ENCODE assay signal across 17 cellular contexts in the genomic region with DNA sequence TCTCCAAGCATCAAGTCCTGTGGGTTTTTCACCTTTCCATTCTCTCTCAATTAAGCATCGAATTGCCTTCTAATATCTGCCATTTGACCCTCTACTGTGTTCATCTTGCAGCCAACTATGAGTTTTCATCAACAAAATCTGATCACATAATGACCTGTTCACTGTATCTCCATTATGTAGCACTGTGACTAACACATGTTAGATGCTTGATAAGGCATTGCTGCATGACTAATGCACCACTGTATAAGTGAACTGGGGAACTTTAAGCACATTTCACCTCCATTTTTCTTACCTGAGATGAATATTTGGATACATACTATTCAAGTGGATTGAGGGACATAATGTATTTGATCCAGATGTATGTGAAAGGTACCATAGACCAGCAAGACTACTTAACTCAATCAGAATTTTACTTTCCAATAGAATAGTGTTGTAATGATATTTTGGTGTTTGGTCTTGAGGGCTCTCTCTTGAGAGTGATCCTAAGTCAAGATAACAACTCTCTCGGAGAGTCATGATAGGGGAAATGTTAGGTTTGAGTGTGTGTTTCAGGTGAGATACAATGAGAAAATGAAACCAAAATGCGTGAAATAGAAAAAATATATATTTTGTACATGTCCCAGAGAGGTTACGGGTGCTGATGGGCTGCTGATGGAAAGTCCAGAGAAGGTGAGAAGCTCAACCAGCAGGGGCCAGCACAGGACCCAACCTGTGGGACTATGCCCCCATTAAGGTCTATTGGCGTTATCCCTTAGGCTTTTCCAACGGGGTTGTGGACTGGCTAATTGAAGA.
DNase-seq lines count a peak whose midpoint lies in the region; ATAC-seq, FAIRE-seq and TF ChIP-seq lines count a peak whose summit lies in the region.
"Had no signal": no experiment of that assay in that cellular context is flagged by ENCODE, and none has a peak within 500 bp of the region (broad histone marks: within the 10 kb centered on the region; RNA-seq: fewer than 3 reads in every experiment).

No MANE protein-coding gene starts in this region.

- H3K79me2 ChIP-seq in astrocyte (ENCODE audit: insufficient read depth, low read length) = no peaks in the 10 kb centered on the region
- H3K79me2 ChIP-seq in trophoblast cell (ENCODE audit: control insufficient read depth, insufficient read depth, low read length, poor library complexity) = no peaks in the 10 kb centered on the region

- H2AFZ ChIP-seq in astrocyte (ENCODE audit: low read depth, low read length) (no peak overlapping the region), trophoblast cell (ENCODE audit: insufficient read depth, low read length, poor library complexity) (no peak overlapping the region)

- ATAC-seq in activated T-cell treated with anti-CD3 and anti-CD28 coated beads, Interleukin-2, amount 50 U/mL, for 72 hours (replicated peaks in 1 of 2) = peak; percentile 79 to 80
- no peak for ATAC-seq in naive thymus-derived CD4-positive, alpha-beta T cell
- ATAC-seq in GM18873 (IDR thresholded peaks at IDR 0.05; ENCODE audit: low FRiP score, unreplicated experiment) = no peak

- H3K79me1 ChIP-seq in trophoblast cell (ENCODE audit: low read length) = no peaks in the 10 kb centered on the region

- no peaks in the 10 kb centered on the region for H4K20me1 ChIP-seq in astrocyte (ENCODE audit: insufficient read depth, low read length)

- peak overlapping the region; percentile 15 to 57 for H3K4me3 Mint-ChIP-seq in activated T-cell treated with anti-CD3 and anti-CD28 coated beads, Interleukin-2, amount 50 U/mL, for 72 hours
- no peak overlapping the region for H3K4me3 Mint-ChIP-seq in astrocyte (ENCODE audit: unreplicated experiment)
- H3K4me3 Mint-ChIP-seq in naive thymus-derived CD4-positive, alpha-beta T cell = peak overlapping the region in 1 of 10 donors; percentile 15
- H3K4me3 Mint-ChIP-seq: activated T-helper 1 cell treated with anti-CD3 and anti-CD28 coated beads, Interleukin-12 subunit alpha, Interleukin-12 subunit beta, Interleukin-2, Interleukin-4 antibody, amounts not matched to agents 30 ng/mL and 10 ng/mL and 1 ng/mL, durations not matched to agents 14 hours and 24 hours and 36 hours; neural crest cell had no signal

- no peaks in the 10 kb centered on the region for H3K9me3 ChIP-seq in astrocyte (ENCODE audit: insufficient read depth, low read depth, low read length)
- H3K9me3 ChIP-seq in trophoblast cell (ENCODE audit: insufficient read depth, low read depth, low read length) = no peaks in the 10 kb centered on the region
- H3K9me3 ChIP-seq in SJCRH30 (replicated peaks) = no peaks in the 10 kb centered on the region
- H3K9me3 ChIP-seq in naive thymus-derived CD4-positive, alpha-beta T cell (ENCODE audit: control insufficient read depth in 2 of 3, low read length in 3 of 3) = no peaks in the 10 kb centered on the region

- peaks cover 53% of the 10 kb centered on the region for H3K4me1 Mint-ChIP-seq in activated T-cell treated with anti-CD3 and anti-CD28 coated beads, Interleukin-2, amount 50 U/mL, for 72 hours (ENCODE audit: low read depth)
- H3K4me1 Mint-ChIP-seq in astrocyte (ENCODE audit: low read depth, unreplicated experiment) = peaks cover 28% of the 10 kb centered on the region
- H3K4me1 Mint-ChIP-seq in naive thymus-derived CD4-positive, alpha-beta T cell = peaks cover 12 to 43% (median 23%) of the 10 kb centered on the region in 7 donors
- H3K4me1 Mint-ChIP-seq: neural crest cell had no signal

- H2BK12ac ChIP-seq in trophoblast cell (ENCODE audit: low read length) = no peak overlapping the region

- H3K14ac ChIP-seq in trophoblast cell (ENCODE audit: low read length) = no peak overlapping the region

- H3K4me3 ChIP-seq in LNCaP clone FGC (ENCODE audit: low read depth, low read length) (no peak overlapping the region), astrocyte (ENCODE audit: insufficient read depth, low read depth, low read length) (no peak overlapping the region), trophoblast cell (ENCODE audit: low read depth, low read length) (no peak overlapping the region), SJCRH30 (no peak overlapping the region)
- H3K4me3 ChIP-seq in naive thymus-derived CD4-positive, alpha-beta T cell (ENCODE audit: low read length) = no peak overlapping the region
- H3K4me3 ChIP-seq: dorsolateral prefrontal cortex had no signal

- no peaks in the 10 kb centered on the region for H3K36me3 ChIP-seq in astrocyte (ENCODE audit: insufficient read depth, low read length)
- H3K36me3 ChIP-seq in trophoblast cell (ENCODE audit: control insufficient read depth in 1 of 2, insufficient read depth in 2 of 2, low read length in 2 of 2) = no peaks in the 10 kb centered on the region
- H3K36me3 ChIP-seq in SJCRH30 = no peaks in the 10 kb centered on the region
- no peaks in the 10 kb centered on the region for H3K36me3 ChIP-seq in naive thymus-derived CD4-positive, alpha-beta T cell (ENCODE audit: control insufficient read depth in 2 of 3, insufficient read depth in 3 of 3, low read length in 3 of 3)

- intact Hi-C loops in naive thymus-derived CD4-positive, alpha-beta T cell (cut with micrococcal nuclease) = no loop called here

- no peak for DNase-seq in activated T-cell treated with anti-CD3 and anti-CD28 coated beads, Interleukin-2, amount 50 U/mL, for 72 hours
- DNase-seq in activated T-cell treated with anti-CD3 and anti-CD28 coated beads, Interleukin-2, amount 50 U/mL, for 48 hours = no peak
- DNase-seq in LNCaP clone FGC (ENCODE audit: low read depth) (no peak), astrocyte (ENCODE audit: low read depth) (peak; percentile 43), trophoblast cell (peak; percentile 17 to 54), SJCRH30 (no peak)
- DNase-seq in naive thymus-derived CD4-positive, alpha-beta T cell = no peak
- DNase-seq: activated CD4-positive, alpha-beta T cell treated with anti-CD3 and anti-CD28 coated beads for 4 hours; dorsolateral prefrontal cortex; GOT3; KBM-7; NCI-H1930; right cardiac atrium; stimulated activated CD4-positive, alpha-beta T cell treated with anti-CD3 and anti-CD28 coated beads, Interleukin-4, amount 100 ng/mL, for 24 hours had no signal

- peaks cover 2 to 6% of the 10 kb centered on the region in 2 donors for H3K9me3 Mint-ChIP-seq in activated T-cell treated with anti-CD3 and anti-CD28 coated beads, Interleukin-2, amount 50 U/mL, for 72 hours
- H3K9me3 Mint-ChIP-seq in astrocyte (ENCODE audit: unreplicated experiment) = no peaks in the 10 kb centered on the region
- peaks cover 0 to 13% (median 0%) of the 10 kb centered on the region in 11 donors for H3K9me3 Mint-ChIP-seq in naive thymus-derived CD4-positive, alpha-beta T cell
- H3K9me3 Mint-ChIP-seq: activated T-helper 1 cell treated with anti-CD3 and anti-CD28 coated beads, Interleukin-12 subunit alpha, Interleukin-12 subunit beta, Interleukin-2, Interleukin-4 antibody, amounts not matched to agents 30 ng/mL and 10 ng/mL and 1 ng/mL, durations not matched to agents 14 hours and 24 hours and 36 hours had no signal

- no peaks in the 10 kb centered on the region for H3K27me3 Mint-ChIP-seq in activated T-cell treated with anti-CD3 and anti-CD28 coated beads, Interleukin-2, amount 50 U/mL, for 72 hours (ENCODE audit: low read depth)
- no peaks in the 10 kb centered on the region for H3K27me3 Mint-ChIP-seq in astrocyte (ENCODE audit: low read depth, unreplicated experiment)
- H3K27me3 Mint-ChIP-seq in naive thymus-derived CD4-positive, alpha-beta T cell = no peaks in the 10 kb centered on the region

- no peaks in the 10 kb centered on the region for H3K27me3 ChIP-seq in astrocyte (ENCODE audit: insufficient read depth, low read length)
- no peaks in the 10 kb centered on the region for H3K27me3 ChIP-seq in trophoblast cell (ENCODE audit: insufficient read depth, low read length)
- H3K27me3 ChIP-seq in SJCRH30 = 0 out of 2 replicates have a peak, but pooled peaks cover 6% of the 10 kb centered on the region
- H3K27me3 ChIP-seq in naive thymus-derived CD4-positive, alpha-beta T cell (ENCODE audit: control insufficient read depth in 2 of 2, insufficient read depth in 2 of 2, low read length in 2 of 2) = no peaks in the 10 kb centered on the region
- H3K27me3 ChIP-seq: dorsolateral prefrontal cortex had no signal

- POLR2A ChIA-PET in naive thymus-derived CD4-positive, alpha-beta T cell (lab: Charles Lee) = no interaction called here

- H3K18ac ChIP-seq in trophoblast cell (ENCODE audit: low read length) = no peak overlapping the region

- H3K36me3 Mint-ChIP-seq in activated T-cell treated with anti-CD3 and anti-CD28 coated beads, Interleukin-2, amount 50 U/mL, for 72 hours (ENCODE audit: insufficient read depth in 2 of 2) = peaks cover 2 to 4% of the 10 kb centered on the region in 2 donors
- H3K36me3 Mint-ChIP-seq in astrocyte (ENCODE audit: low read depth, unreplicated experiment) = no peaks in the 10 kb centered on the region
- H3K36me3 Mint-ChIP-seq in naive thymus-derived CD4-positive, alpha-beta T cell = peaks cover 0 to 4% (median 0%) of the 10 kb centered on the region in 5 donors

- H3K9ac ChIP-seq in astrocyte (ENCODE audit: low read length) (no peak overlapping the region), trophoblast cell (ENCODE audit: low read length) (no peak overlapping the region)

- H3K4me1 ChIP-seq in astrocyte (ENCODE audit: insufficient read depth, low read length) (no peaks in the 10 kb centered on the region), trophoblast cell (ENCODE audit: control insufficient read depth in 1 of 2, insufficient read depth in 2 of 2, low read length in 2 of 2) (no peaks in the 10 kb centered on the region), SJCRH30 (no peaks in the 10 kb centered on the region)
- peaks cover 0 to 16% of the 10 kb centered on the region in 2 donors for H3K4me1 ChIP-seq in naive thymus-derived CD4-positive, alpha-beta T cell (ENCODE audit: control insufficient read depth in 2 of 2, insufficient read depth in 2 of 2, low read length in 2 of 2)

- CTCF ChIA-PET in naive thymus-derived CD4-positive, alpha-beta T cell (lab: Charles Lee) = interaction anchor here (1.5 kb wide), 1 partner anchor 8 kb away, joined by 3 read pairs; no protein-coding TSS in a partner anchor

- H2BK5ac ChIP-seq in trophoblast cell (ENCODE audit: low read depth, low read length, poor library complexity) = no peak overlapping the region

- H3K23ac ChIP-seq in trophoblast cell (ENCODE audit: low read length) = no peak overlapping the region

- no CpG with 5 or more reads among the region's 6 CpGs for WGBS in trophoblast cell (ENCODE audit: extremely low coverage, insufficient coverage, insufficient read length)

- H4K12ac ChIP-seq in trophoblast cell (ENCODE audit: low read depth, low read length) = no peak overlapping the region

- H3K4ac ChIP-seq in trophoblast cell (ENCODE audit: low read depth, low read length) = no peak overlapping the region

- H4K91ac ChIP-seq in trophoblast cell (ENCODE audit: low read depth, low read length) = no peak overlapping the region

- no peak overlapping the region for H4K8ac ChIP-seq in trophoblast cell (ENCODE audit: low read depth, low read length)

- H3K27ac ChIP-seq in astrocyte (ENCODE audit: low read depth, low read length) (no peak overlapping the region), trophoblast cell (ENCODE audit: low read depth, low read length) (no peak overlapping the region), SJCRH30 (no peak overlapping the region)
- no peak overlapping the region for H3K27ac ChIP-seq in naive thymus-derived CD4-positive, alpha-beta T cell (ENCODE audit: low read depth, low read length)
- H3K27ac ChIP-seq: dorsolateral prefrontal cortex had no signal

- H3K27ac Mint-ChIP-seq in activated T-cell treated with anti-CD3 and anti-CD28 coated beads, Interleukin-2, amount 50 U/mL, for 72 hours = no peak overlapping the region
- H3K27ac Mint-ChIP-seq in astrocyte (ENCODE audit: unreplicated experiment) = peak overlapping the region; percentile 17
- H3K27ac Mint-ChIP-seq in naive thymus-derived CD4-positive, alpha-beta T cell = peak overlapping the region in 4 of 9 donors; percentile 43 to 89 (median 67)
- H3K27ac Mint-ChIP-seq: activated T-helper 1 cell treated with anti-CD3 and anti-CD28 coated beads, Interleukin-12 subunit alpha, Interleukin-12 subunit beta, Interleukin-2, Interleukin-4 antibody, amounts not matched to agents 30 ng/mL and 10 ng/mL and 1 ng/mL, durations not matched to agents 14 hours and 24 hours and 36 hours had no signal

- no peak overlapping the region for H2AK5ac ChIP-seq in trophoblast cell (ENCODE audit: low read length)

- no peak for FAIRE-seq in astrocyte (lab: Jason Lieb, UNC)

- TF ChIP-seq CTCF in LNCaP clone FGC (IDR thresholded peaks at IDR 0.05; ENCODE audit: control insufficient read depth, extremely low read depth, insufficient read depth) (0 out of 2 replicates have a peak, but pooled peaks have one; percentile 11), astrocyte (IDR thresholded peaks at IDR 0.05; ENCODE audit: insufficient read depth, low read depth, low read length) (no peak)

- H2BK120ac ChIP-seq in trophoblast cell (ENCODE audit: insufficient read depth, low read length, poor library complexity) = no peak overlapping the region

- no peak overlapping the region for H3K4me2 ChIP-seq in astrocyte (ENCODE audit: low read length)
- H3K4me2 ChIP-seq in trophoblast cell (ENCODE audit: low read length) = no peak overlapping the region

Comparison
In these comparisons a context has a peak if more than half of its experiments do, and no peak if none do; other contexts are left out.
1. ATAC-seq: peak in activated T-cell treated with anti-CD3 and anti-CD28 coated beads, Interleukin-2, amount 50 U/mL, for 72 hours (2 of 2); none in naive thymus-derived CD4-positive, alpha-beta T cell (single experiment) and GM18873 (single experiment).
2. DNase-seq: peak in astrocyte (single experiment) and trophoblast cell (2 of 2); none in activated T-cell treated with anti-CD3 and anti-CD28 coated beads, Interleukin-2, amount 50 U/mL, for 72 hours (0 of 2), activated T-cell treated with anti-CD3 and anti-CD28 coated beads, Interleukin-2, amount 50 U/mL, for 48 hours (0 of 2), LNCaP clone FGC (single experiment), SJCRH30 (0 of 2) and naive thymus-derived CD4-positive, alpha-beta T cell (0 of 9).